In genomic region chr2:136117391-136117841, GRCh38 we compare ENCODE assay signal across 8 cellular contexts. TPM values are rescaled to one million over a fixed set of nuclear protein-coding genes. Genes with fewer than 3 reads are reported as not detected.
DNase-seq lines count a peak whose midpoint lies in the region; ATAC-seq and TF ChIP-seq lines count a peak whose summit lies in the region.

No MANE protein-coding gene starts in this region.

- 0 out of 2 replicates have a peak, but pooled peaks have one; percentile 15 for TF ChIP-seq CTCF in LNCaP clone FGC (IDR thresholded peaks at IDR 0.05; ENCODE audit: control insufficient read depth, extremely low read depth, insufficient read depth)

- H3K4me3 ChIP-seq in LNCaP clone FGC (ENCODE audit: low read depth, low read length) (peak overlapping the region; percentile 49), ectodermal cell (ENCODE audit: insufficient read depth, low read depth, low read length) (peak overlapping the region; percentile 74), mesodermal cell (ENCODE audit: extremely low read depth, insufficient read depth, low read length, poor library complexity, severe bottlenecking) (peak overlapping the region; percentile 61)

- peaks cover 59% of the 10 kb centered on the region for H3K4me1 Mint-ChIP-seq in stimulated activated naive CD8-positive, alpha-beta T cell treated with anti-CD3 and anti-CD28 coated beads, Interleukin-15, amount 100 ng/mL, for 72 hours

- ATAC-seq in GM21723 (IDR thresholded peaks at IDR 0.05; ENCODE audit: unreplicated experiment): peak; percentile 27
- ATAC-seq in stimulated activated naive CD8-positive, alpha-beta T cell treated with anti-CD3 and anti-CD28 coated beads, Interleukin-15, amount 100 ng/mL, for 72 hours: peak; percentile 61

- peak overlapping the region; percentile 97 to 99 for H3K27ac Mint-ChIP-seq in stimulated activated naive CD8-positive, alpha-beta T cell treated with anti-CD3 and anti-CD28 coated beads, Interleukin-15, amount 100 ng/mL, for 72 hours

- DNase-seq in ELF-1 (ENCODE audit: low read depth, low spot score) (peak; percentile 57), LNCaP clone FGC (ENCODE audit: low read depth) (no peak), cerebellar nuclear complex (lab: John Stamatoyannopoulos, UW) (no peak)
- DNase-seq in activated CD4-positive, alpha-beta T cell treated with anti-CD3 and anti-CD28 coated beads for 4 hours: peak; percentile 55
- DNase-seq in stimulated activated naive CD8-positive, alpha-beta T cell treated with anti-CD3 and anti-CD28 coated beads, Interleukin-15, amount 100 ng/mL, for 72 hours: peak; percentile 70 to 75

- H3K4me3 Mint-ChIP-seq in stimulated activated naive CD8-positive, alpha-beta T cell treated with anti-CD3 and anti-CD28 coated beads, Interleukin-15, amount 100 ng/mL, for 72 hours: peak overlapping the region; percentile 81 to 97

- H3K4me1 ChIP-seq in ectodermal cell (ENCODE audit: control insufficient read depth, insufficient read depth, low read length): peaks cover 14% of the 10 kb centered on the region
- peaks cover 10% of the 10 kb centered on the region for H3K4me1 ChIP-seq in mesodermal cell (ENCODE audit: control insufficient read depth, insufficient read depth, low read length, poor library complexity, severe bottlenecking)

- H3K36me3 ChIP-seq in ectodermal cell (ENCODE audit: control insufficient read depth, insufficient read depth, low read length) (peaks cover 14% of the 10 kb centered on the region), mesodermal cell (ENCODE audit: control insufficient read depth, insufficient read depth, low read length) (peaks cover 24% of the 10 kb centered on the region)

- 0% methylated on average over 35 of the region's 35 CpGs for WGBS in ectodermal cell, 2 experiments
- 0% methylated on average over 16 to 32 of the region's 35 CpGs for WGBS in mesodermal cell (ENCODE audit: insufficient coverage in 2 of 2), 2 experiments

- H3K27ac ChIP-seq in ectodermal cell (ENCODE audit: insufficient read depth, low read depth, low read length, poor library complexity, severe bottlenecking) (peak overlapping the region; percentile 19), mesodermal cell (ENCODE audit: low read depth, low read length, severe bottlenecking) (no peak overlapping the region)

- H3K27me3 Mint-ChIP-seq in stimulated activated naive CD8-positive, alpha-beta T cell treated with anti-CD3 and anti-CD28 coated beads, Interleukin-15, amount 100 ng/mL, for 72 hours: no peaks in the 10 kb centered on the region

- H3K9me3 ChIP-seq in ectodermal cell (ENCODE audit: control insufficient read depth, low read length) (no peaks in the 10 kb centered on the region), mesodermal cell (ENCODE audit: control insufficient read depth, low read length) (no peaks in the 10 kb centered on the region)

- H3K9me3 Mint-ChIP-seq in stimulated activated naive CD8-positive, alpha-beta T cell treated with anti-CD3 and anti-CD28 coated beads, Interleukin-15, amount 100 ng/mL, for 72 hours: no peaks in the 10 kb centered on the region

- H3K27me3 ChIP-seq in ectodermal cell (ENCODE audit: control insufficient read depth, insufficient read depth, low read length, poor library complexity, severe bottlenecking): peaks cover 32% of the 10 kb centered on the region

RNA-seq across cellular contexts. Expression of gene CXCR4, which starts 0.5 kb away (rescaled TPM):
- 37.7 TPM for polyA plus RNA-seq in ectodermal cell (2013, experiment 1 of 4)
- 41.4 TPM for polyA plus RNA-seq in ectodermal cell (2013, experiment 2 of 4)
- 37.7 TPM for polyA plus RNA-seq in ectodermal cell (2013, experiment 3 of 4)
- 53.4 TPM for polyA plus RNA-seq in ectodermal cell (2013, experiment 4 of 4)
- 45.8 TPM for polyA plus RNA-seq in mesodermal cell (2013, experiment 1 of 2)
- 36.6 TPM for polyA plus RNA-seq in mesodermal cell (2013, experiment 2 of 2)

Comparison
In these comparisons a context has a peak if more than half of its experiments do, and no peak if none do; other contexts are left out.
1. DNase-seq: peak in ELF-1 (single experiment), activated CD4-positive, alpha-beta T cell treated with anti-CD3 and anti-CD28 coated beads for 4 hours (2 of 2) and stimulated activated naive CD8-positive, alpha-beta T cell treated with anti-CD3 and anti-CD28 coated beads, Interleukin-15, amount 100 ng/mL, for 72 hours (2 of 2); none in LNCaP clone FGC (single experiment) and cerebellar nuclear complex (0 of 2).
2. Peak in every context shown above with its lines, with median percentiles within 50 percentile points of each other: H3K4me3 ChIP-seq.